In genomic region chr5:159459951-159460538, GRCh38 we compare ENCODE assay signal across 1 cellular context.
TF ChIP-seq lines count a peak whose summit lies in the region.

No MANE protein-coding gene starts in this region.

TF ChIP-seq in GM12878, 131 proteins besides CTCF, POLR2A, EP300 and RAD21 (continued from another document and continues in another):
- TF ChIP-seq E4F1 (IDR thresholded peaks at IDR 0.05; ENCODE audit: borderline replicate concordance, partially characterized antibody) = no peak
- TF ChIP-seq IKZF2 (IDR thresholded peaks at IDR 0.05) = peak; percentile 79 to 83
- TF ChIP-seq MTA2 (IDR thresholded peaks at IDR 0.05; ENCODE audit: low read depth) = 0 out of 2 replicates have a peak, but pooled peaks have one; percentile 58
- TF ChIP-seq ZNF687 (IDR thresholded peaks at IDR 0.05) = no peak
- 0 out of 2 replicates have a peak, but pooled peaks have one; percentile 39 for TF ChIP-seq NBN (IDR thresholded peaks at IDR 0.05)
- no peak for TF ChIP-seq MXI1 (IDR thresholded peaks at IDR 0.05; ENCODE audit: low read depth, low read length)
- peak; percentile 82; the same call in 1 of the 2 replicates for TF ChIP-seq FOXM1 (IDR thresholded peaks at IDR 0.05; ENCODE audit: low read depth, low read length)
- 0 out of 2 replicates have a peak, but pooled peaks have one; percentile 54 for TF ChIP-seq CBX5 (IDR thresholded peaks at IDR 0.05; ENCODE audit: low read depth)
- peak in 1 of 2 experiments; percentile 78; a peak in 1 of 4 replicates for TF ChIP-seq ETV6 (conservative IDR thresholded peaks at IDR 0.05 in 1 of 2, IDR thresholded peaks at IDR 0.05 in 1 of 2; ENCODE audit: borderline replicate concordance in 1 of 2, low read depth in 1 of 2)
- TF ChIP-seq NR2F1 (conservative IDR thresholded peaks at IDR 0.05) = peak; percentile 64; the same call in 1 of the 2 replicates
- no peak for TF ChIP-seq ZBTB11 (CRISPR knock-in tag; IDR thresholded peaks at IDR 0.05)
- no peak for TF ChIP-seq RFX5 (IDR thresholded peaks at IDR 0.05; ENCODE audit: low read depth, low read length)
- no peak for TF ChIP-seq TAF1 (IDR thresholded peaks at IDR 0.05; ENCODE audit: borderline replicate concordance, low read depth, low read length)
- TF ChIP-seq PAX5 (IDR thresholded peaks at IDR 0.05; ENCODE audit: borderline replicate concordance, low read depth, low read length) = no peak; the same call in 1 of the 2 replicates
- no peak for TF ChIP-seq JUND (IDR thresholded peaks at IDR 0.05; ENCODE audit: low read depth, low read length)
- TF ChIP-seq HDAC6 (IDR thresholded peaks at IDR 0.05; ENCODE audit: unreplicated experiment) = no peak
- TF ChIP-seq MTA3 (IDR thresholded peaks at IDR 0.05; ENCODE audit: borderline replicate concordance, low read length) = peak; percentile 75; the same call in 1 of the 2 replicates
- TF ChIP-seq SREBF2 (IDR thresholded peaks at IDR 0.05; ENCODE audit: low read length) = no peak
- TF ChIP-seq SIX5 (IDR thresholded peaks at IDR 0.05; ENCODE audit: low read depth, low read length, severe bottlenecking) = no peak
- no peak for TF ChIP-seq WRNIP1 (IDR thresholded peaks at IDR 0.05; ENCODE audit: borderline replicate concordance, low read depth, low read length)
- TF ChIP-seq SPI1 (IDR thresholded peaks at IDR 0.05; ENCODE audit: borderline replicate concordance, insufficient read depth, low read depth, low read length) = peak; percentile 83
- no peak for TF ChIP-seq ASH2L (IDR thresholded peaks at IDR 0.05; ENCODE audit: borderline replicate concordance, low read depth)
- no peak for TF ChIP-seq KDM1A (IDR thresholded peaks at IDR 0.05; ENCODE audit: borderline replicate concordance)
- no peak for TF ChIP-seq CHD4 (IDR thresholded peaks at IDR 0.05)
- no peak for TF ChIP-seq MYC (IDR thresholded peaks at IDR 0.05; ENCODE audit: insufficient read depth, insufficient read length, insufficient replicate concordance, low read length, severe bottlenecking)
- no peak for TF ChIP-seq PAX8 (IDR thresholded peaks at IDR 0.05)
- no peak for TF ChIP-seq POLR2AphosphoS2 (IDR thresholded peaks at IDR 0.05; ENCODE audit: low read depth, low read length)
- no peak for TF ChIP-seq EGR1 (IDR thresholded peaks at IDR 0.05; ENCODE audit: borderline replicate concordance in 1 of 2, low read depth in 2 of 2, low read length in 2 of 2)
- TF ChIP-seq PBX3 (IDR thresholded peaks at IDR 0.05; ENCODE audit: insufficient replicate concordance, low read depth, low read length) = no peak
- TF ChIP-seq REST (IDR thresholded peaks at IDR 0.05; ENCODE audit: low read depth, low read length) = no peak
- no peak for TF ChIP-seq POLR2AphosphoS5 (IDR thresholded peaks at IDR 0.05; ENCODE audit: low read length)
- no peak for TF ChIP-seq ZZZ3 (IDR thresholded peaks at IDR 0.05; ENCODE audit: control insufficient read depth, insufficient read length, low read depth)
- no peak for TF ChIP-seq BHLHE40 (IDR thresholded peaks at IDR 0.05; ENCODE audit: borderline replicate concordance in 1 of 2, low read depth in 2 of 2, low read length in 1 of 2)
- peak; percentile 64 for TF ChIP-seq BCL11A (IDR thresholded peaks at IDR 0.05; ENCODE audit: low read depth, low read length)
- no peak for TF ChIP-seq ZNF592 (IDR thresholded peaks at IDR 0.05)
- no peak for TF ChIP-seq SUZ12 (IDR thresholded peaks at IDR 0.05; ENCODE audit: unreplicated experiment)
- TF ChIP-seq NFIC (IDR thresholded peaks at IDR 0.05; ENCODE audit: low read depth, low read length) = peak; percentile 86
- TF ChIP-seq NKRF (conservative IDR thresholded peaks at IDR 0.05) = no peak
